ENCODE assay signal across 23 cellular contexts in the genomic region with DNA sequence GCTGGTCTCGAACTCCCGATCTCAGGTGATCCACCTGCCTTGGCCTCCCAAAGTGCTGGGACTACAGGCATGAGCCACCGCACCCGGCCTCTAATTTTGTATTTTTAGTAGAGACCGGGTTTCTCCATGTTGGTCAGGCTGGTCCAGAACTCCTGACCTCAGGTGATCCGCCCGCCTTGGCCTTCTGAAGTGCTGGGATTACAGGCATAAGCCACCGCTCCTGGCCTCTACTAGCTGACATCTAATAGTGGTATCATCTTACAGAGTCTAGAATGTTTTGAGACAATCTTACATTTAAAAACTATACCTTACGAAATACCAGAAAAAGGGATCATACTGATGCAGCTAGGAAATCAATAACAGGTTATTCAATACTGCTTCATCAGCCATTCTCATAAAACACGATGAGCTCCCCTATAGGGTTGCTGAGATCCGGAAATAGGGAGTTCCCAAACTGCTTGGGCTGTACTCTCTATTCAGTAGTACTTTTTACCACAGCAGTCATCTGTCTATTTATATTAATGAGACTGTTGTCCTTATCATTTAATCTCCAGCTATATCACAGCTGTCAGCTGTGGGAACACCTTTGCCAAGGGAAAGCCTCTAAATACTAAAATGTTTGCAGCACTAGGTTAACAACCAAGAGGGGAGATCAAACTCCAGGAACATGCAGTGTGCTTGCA. TPM values are rescaled to one million over a fixed set of nuclear protein-coding genes. Genes with fewer than 3 reads are reported as not detected.
DNase-seq lines count a peak whose midpoint lies in the region; ATAC-seq and TF ChIP-seq lines count a peak whose summit lies in the region.
"Had no signal": no experiment of that assay in that cellular context is flagged by ENCODE, and none has a peak within 500 bp of the region (broad histone marks: within the 10 kb centered on the region; RNA-seq: fewer than 3 reads in every experiment).

No MANE protein-coding gene starts in this region.

- H3K36me3 ChIP-seq in KMS-11 (ENCODE audit: insufficient read depth) (no peaks in the 10 kb centered on the region), MM.1S (replicated peaks; ENCODE audit: insufficient read depth, low read length) (no peaks in the 10 kb centered on the region), skeletal muscle tissue (ENCODE audit: control insufficient read depth in 3 of 3, insufficient read depth in 3 of 3, low read length in 3 of 3) (no peaks in the 10 kb centered on the region)

- DNase-seq in MM.1S (peak; percentile 72), mesenteric fat pad (ENCODE audit: low spot score) (peak; percentile 49), activated gamma-delta T cell (lab: John Stamatoyannopoulos, UW) (no peak), posterior vena cava (ENCODE audit: low spot score) (no peak)
- no peak for DNase-seq in effector memory CD8-positive, alpha-beta T cell
- DNase-seq: CD8-positive, alpha-beta T cell; DMS153; Karpas-422; NCI-H1694; NCI-H2029 treated with DMSO at 0.1 percent for 48 hours; NCI-H226; NCI-H510A; NCI-H69; Right ventricle myocardium superior; RPMI8226 had no signal

- H3K9me3 ChIP-seq in MM.1S (replicated peaks; ENCODE audit: insufficient read depth, low read length) (no peaks in the 10 kb centered on the region), skeletal muscle tissue (ENCODE audit: control insufficient read depth in 3 of 3, low read length in 3 of 3) (no peaks in the 10 kb centered on the region)
- H3K9me3 ChIP-seq: A549 had no signal

- no peaks in the 10 kb centered on the region for H3K4me1 Mint-ChIP-seq in effector memory CD8-positive, alpha-beta T cell (ENCODE audit: low read depth in 2 of 2)

- H3K27me3 ChIP-seq in KMS-11 (ENCODE audit: insufficient read depth, low read depth) (no peaks in the 10 kb centered on the region), MM.1S (replicated peaks; ENCODE audit: insufficient read depth, low read length) (no peaks in the 10 kb centered on the region), skeletal muscle tissue (ENCODE audit: control insufficient read depth in 3 of 3, insufficient read depth in 3 of 3, low read length in 3 of 3) (no peaks in the 10 kb centered on the region)

- H3K4me3 ChIP-seq in KMS-11 (IDR thresholded peaks at IDR 0.05; ENCODE audit: insufficient read depth, low read depth, low read length), result no peak overlapping the region
- H3K4me3 ChIP-seq in MM.1S (ENCODE audit: low read length), result no peak overlapping the region
- no peak overlapping the region for H3K4me3 ChIP-seq in skeletal muscle tissue (ENCODE audit: low read length in 3 of 3)
- H3K4me3 ChIP-seq: A549 had no signal

- H3K36me3 Mint-ChIP-seq in effector memory CD8-positive, alpha-beta T cell (ENCODE audit: insufficient read depth), result no peaks in the 10 kb centered on the region
- H3K36me3 Mint-ChIP-seq: CD8-positive, alpha-beta T cell; IgD-negative memory B cell had no signal

- H3K9me2 ChIP-seq in MM.1S (replicated peaks; ENCODE audit: insufficient read depth, low read length), result no peaks in the 10 kb centered on the region

- no peaks in the 10 kb centered on the region for H3K9me3 Mint-ChIP-seq in effector memory CD8-positive, alpha-beta T cell
- H3K9me3 Mint-ChIP-seq: CD8-positive, alpha-beta T cell had no signal

- no peak for TF ChIP-seq CTCF in KMS-11 (conservative IDR thresholded peaks at IDR 0.05; ENCODE audit: low read depth, low read length)
- no peak for TF ChIP-seq CTCF in MM.1S (IDR thresholded peaks at IDR 0.05; ENCODE audit: low read length)

- H3K79me2 ChIP-seq in KMS-11 (ENCODE audit: insufficient read depth, low read depth), result no peaks in the 10 kb centered on the region
- H3K79me2 ChIP-seq in MM.1S (ENCODE audit: low read length), result no peaks in the 10 kb centered on the region

- no peak overlapping the region for H3K27ac Mint-ChIP-seq in effector memory CD8-positive, alpha-beta T cell
- H3K27ac Mint-ChIP-seq: B cell; CD8-positive, alpha-beta T cell had no signal

- H2AFZ ChIP-seq in KMS-11 (ENCODE audit: low read depth) (peak overlapping the region; percentile 11; the same call in 1 of the 2 replicates), MM.1S (ENCODE audit: low read length) (peak overlapping the region; percentile 28; the same call in 1 of the 2 replicates)

- H3K9ac ChIP-seq in KMS-11 (no peak overlapping the region), MM.1S (ENCODE audit: low read length) (no peak overlapping the region), skeletal muscle tissue (ENCODE audit: low read depth in 1 of 3, low read length in 3 of 3) (peak overlapping the region in 2 of 3 donors; percentile 0 to 43)

- H4K20me1 ChIP-seq in KMS-11 (ENCODE audit: insufficient read depth) (no peaks in the 10 kb centered on the region), MM.1S (ENCODE audit: insufficient read depth, low read length) (no peaks in the 10 kb centered on the region)

- H3K27me3 Mint-ChIP-seq in effector memory CD8-positive, alpha-beta T cell, result peaks cover 7 to 17% of the 10 kb centered on the region in 2 donors
- H3K27me3 Mint-ChIP-seq: B cell had no signal

- ATAC-seq in effector memory CD8-positive, alpha-beta T cell (replicated peaks), result no peak
- ATAC-seq: A549; CD8-positive, alpha-beta T cell; HCT116 had no signal

- H3K27ac ChIP-seq in KMS-11 (no peak overlapping the region), MM.1S (ENCODE audit: low read length) (peak overlapping the region; percentile 36; the same call in 1 of the 2 replicates), skeletal muscle tissue (ENCODE audit: low read depth, low read length) (no peak overlapping the region)
- H3K27ac ChIP-seq: A549, C4-2B, HL-60 had no signal

- H3K4me1 ChIP-seq in KMS-11 (ENCODE audit: low read depth, poor library complexity, severe bottlenecking) (peaks cover 10% of the 10 kb centered on the region), MM.1S (ENCODE audit: low read length) (0 out of 2 replicates have a peak, but pooled peaks cover 4% of the 10 kb centered on the region), skeletal muscle tissue (ENCODE audit: control insufficient read depth in 3 of 3, insufficient read depth in 3 of 3, low read length in 3 of 3) (peaks cover 0 to 5% (median 0%) of the 10 kb centered on the region in 3 donors)
- H3K4me1 ChIP-seq: A549 had no signal

- intact Hi-C loops in posterior vena cava (cut with DNase I), result no loop called here

- H3K4me2 ChIP-seq in KMS-11, result 0 out of 2 replicates have a peak overlapping the region, but pooled peaks have one; percentile 10
- peak overlapping the region; percentile 28 for H3K4me2 ChIP-seq in MM.1S (ENCODE audit: low read depth, low read length)
- H3K4me2 ChIP-seq: A549 had no signal

- no peaks in the 10 kb centered on the region for H3F3A ChIP-seq in MM.1S (ENCODE audit: insufficient read depth, low read length)

- no peak overlapping the region for H3K4me3 Mint-ChIP-seq in effector memory CD8-positive, alpha-beta T cell
- H3K4me3 Mint-ChIP-seq: B cell; CD8-positive, alpha-beta T cell; IgD-negative memory B cell had no signal

RNA-seq across cellular contexts. Expression of a gene that starts 8.1 kb away (rescaled TPM):
- 111 TPM for total RNA-seq in mesenteric fat pad
- total RNA-seq in skeletal muscle tissue, result 81.9 TPM
- total RNA-seq in posterior vena cava, result 100 to 1,000 TPM; 105 to 132 TPM

Comparison
In these comparisons a context has a peak if more than half of its experiments do, and no peak if none do; other contexts are left out.
1. H3K9ac ChIP-seq: peak in skeletal muscle tissue (2 of 3); none in KMS-11 (single experiment) and MM.1S (single experiment).
2. DNase-seq: peak in MM.1S (single experiment) and mesenteric fat pad (single experiment); none in activated gamma-delta T cell (single experiment), effector memory CD8-positive, alpha-beta T cell (0 of 3) and posterior vena cava (single experiment).